In genomic region chr6:55748880-55749279, GRCh38 we compare ENCODE assay signal across 34 cellular contexts.
"Had no signal": no experiment of that assay in that cellular context is flagged by ENCODE, and none has a peak within 500 bp of the region (broad histone marks: within the 10 kb centered on the region; RNA-seq: fewer than 3 reads in every experiment).

No MANE protein-coding gene starts in this region.

- H3K36me3 ChIP-seq: adrenal gland, ascending aorta, brain microvascular endothelial cell, breast epithelium had no signal

- H3K4me3 ChIP-seq: adrenal gland, ascending aorta, body of pancreas, breast epithelium, cardiac muscle cell had no signal

- H3K27me3 ChIP-seq: adrenal gland, ascending aorta, body of pancreas, brain microvascular endothelial cell, breast epithelium, cardiac muscle cell had no signal

- FAIRE-seq: astrocyte, bronchial epithelial cell had no signal

- H3K4me1 ChIP-seq: adrenal gland, ascending aorta, body of pancreas, breast epithelium had no signal

- H3K9me3 ChIP-seq: adrenal gland, ascending aorta, body of pancreas, breast epithelium had no signal

- ATAC-seq: activated naive CD4-positive, alpha-beta T cell treated with anti-CD3 and anti-CD28 coated beads, Interleukin-2, amount 50 U/mL, for 72 hours; activated naive CD8-positive, alpha-beta T cell treated with anti-CD3 and anti-CD28 coated beads, Interleukin-2, amount 50 U/mL, for 24 hours; activated T-cell treated with anti-CD3 and anti-CD28 coated beads, Interleukin-2, amount 50 U/mL, for 4 hours; activated T-cell treated with anti-CD3 and anti-CD28 coated beads, Interleukin-2, amount 50 U/mL, for 72 hours; activated T-helper 17 cell treated with anti-CD3 and anti-CD28 coated beads, Interleukin-2, amount 50 U/mL, for 72 hours; body of pancreas had no signal

- H3K27ac ChIP-seq: adrenal gland, ascending aorta, body of pancreas, brain microvascular endothelial cell, breast epithelium, cardiac muscle cell had no signal

- DNase-seq: activated effector memory CD4-positive, alpha-beta T cell treated with anti-CD3 and anti-CD28 coated beads, Interleukin-2, amount 50 U/mL, for 16 hours; activated effector memory CD4-positive, alpha-beta T cell treated with Interleukin-2 at 50 U/mL for 16 hours; activated gamma-delta T cell; activated gamma-delta T cell treated with Interleukin-2 at 50 U/mL for 16 hours; activated naive CD4-positive, alpha-beta T cell; activated naive CD4-positive, alpha-beta T cell treated with anti-CD3 and anti-CD28 coated beads for 36 hours; activated naive CD4-positive, alpha-beta T cell treated with anti-CD3 and anti-CD28 coated beads, Interleukin-2, amount 10 ng/mL, durations not matched to agents 7 days and 5 days; activated naive CD4-positive, alpha-beta T cell treated with anti-CD3 and anti-CD28 coated beads, Interleukin-2, amount 50 U/mL, for 16 hours; activated naive CD4-positive, alpha-beta T cell treated with Interleukin-2 at 50 U/mL for 16 hours; activated naive CD8-positive, alpha-beta T cell treated with anti-CD3 and anti-CD28 coated beads for 36 hours; activated naive CD8-positive, alpha-beta T cell treated with anti-CD3 and anti-CD28 coated beads, Interleukin-2, amount 10 ng/mL, durations not matched to agents 7 days and 5 days; activated naive CD8-positive, alpha-beta T cell treated with anti-CD3 and anti-CD28 coated beads, Interleukin-2, amount 50 U/mL, for 24 hours; activated T-cell treated with anti-CD3 and anti-CD28 coated beads, Interleukin-2, amount 50 U/mL, for 1 hour; activated T-cell treated with anti-CD3 and anti-CD28 coated beads, Interleukin-2, amount 50 U/mL, for 24 hours; activated T-cell treated with anti-CD3 and anti-CD28 coated beads, Interleukin-2, amount 50 U/mL, for 4 hours; activated T-cell treated with anti-CD3 and anti-CD28 coated beads, Interleukin-2, amount 50 U/mL, for 48 hours; activated T-cell treated with anti-CD3 and anti-CD28 coated beads, Interleukin-2, amount 50 U/mL, for 72 hours; adrenal gland; amniotic stem cell; amygdala; anterior cingulate cortex; aorta; body of pancreas; brain microvascular endothelial cell; caudate nucleus; central memory CD4-positive, alpha-beta T cell; cerebellar nuclear complex had no signal
